In genomic region chr9:111783424-111783823, GRCh38 we compare ENCODE assay signal across 34 cellular contexts. TPM values are rescaled to one million over a fixed set of nuclear protein-coding genes. Genes with fewer than 3 reads are reported as not detected.
"Had no signal": no experiment of that assay in that cellular context is flagged by ENCODE, and none has a peak within 500 bp of the region (broad histone marks: within the 10 kb centered on the region; RNA-seq: fewer than 3 reads in every experiment).

No MANE protein-coding gene starts in this region.

- H3K27me3 ChIP-seq: neutrophil, right lobe of liver, sigmoid colon, suprapubic skin, thyroid gland, tibial nerve, upper lobe of left lung, vagina had no signal

- FAIRE-seq: small intestine, urothelium cell line had no signal

- H3K9me3 ChIP-seq: neutrophil, right lobe of liver, suprapubic skin, thyroid gland, vagina had no signal

- H3K79me2 ChIP-seq: parathyroid adenoma had no signal

- H3K27ac ChIP-seq: neutrophil, parathyroid adenoma, psoas muscle, right lobe of liver, sigmoid colon, suprapubic skin, thoracic aorta, thyroid gland, tibial nerve, upper lobe of left lung, vagina had no signal

- H3K36me3 ChIP-seq: neutrophil, right lobe of liver, sigmoid colon, suprapubic skin, thoracic aorta, thyroid gland, upper lobe of left lung, vagina had no signal

- H3K4me1 ChIP-seq: parathyroid adenoma, psoas muscle, right lobe of liver, sigmoid colon, suprapubic skin, thyroid gland, tibial nerve, upper lobe of left lung, vagina had no signal

- ATAC-seq: naive thymus-derived CD8-positive, alpha-beta T cell; natural killer cell treated with Interleukin-12 subunit alpha and Interleukin-12 subunit beta and Interleukin-15 and Interleukin-18, amount 100 ng/mL, for 72 hours; psoas muscle; right cardiac atrium; right lobe of liver; stimulated activated memory B cell treated with anti-CD40 and anti-IgM and Interleukin-4, amounts not matched to agents 10 μg/mL and 1 μg/mL and 100 μg/mL, for 72 hours; stimulated activated naive CD8-positive, alpha-beta T cell treated with anti-CD3 and anti-CD28 coated beads, Interleukin-15, amount 100 ng/mL, for 72 hours; stimulated activated naive CD8-positive, alpha-beta T cell treated with anti-CD3 and anti-CD28 coated beads, Interleukin-15, Interleukin-2, amounts not matched to agents 100 U/mL and 50 U/mL, for 24 hours had no signal

- H3K4me3 ChIP-seq: psoas muscle, right lobe of liver, sigmoid colon, suprapubic skin, thoracic aorta, thyroid gland, tibial nerve, upper lobe of left lung, vagina had no signal

- H2AFZ ChIP-seq: parathyroid adenoma had no signal

- DNase-seq: naive thymus-derived CD8-positive, alpha-beta T cell; nephron progenitor cell; nucleus accumbens; posterior cingulate gyrus; psoas muscle; right cardiac atrium; right lobe of liver; sigmoid colon; small intestine; stimulated activated CD4-positive, alpha-beta T cell treated with anti-CD3 and anti-CD28 coated beads, Interleukin-15, amount 100 ng/mL, for 24 hours; stimulated activated CD4-positive, alpha-beta T cell treated with anti-CD3 and anti-CD28 coated beads, Interleukin-4, amount 100 ng/mL, for 1 hour; stimulated activated CD4-positive, alpha-beta T cell treated with anti-CD3 and anti-CD28 coated beads, Interleukin-4, amount 100 ng/mL, for 4 hours; stimulated activated CD8-positive, alpha-beta memory T cell treated with anti-CD3 and anti-CD28 coated beads, Interleukin-4, amount 100 ng/mL, for 48 hours; stimulated activated naive CD4-positive, alpha-beta T cell; stimulated activated naive CD8-positive, alpha-beta T cell treated with anti-CD3 and anti-CD28 coated beads, Interleukin-15, amount 100 ng/mL, for 72 hours; stimulated activated naive CD8-positive, alpha-beta T cell treated with anti-CD3 and anti-CD28 coated beads, Interleukin-15, Interleukin-2, amounts not matched to agents 100 U/mL and 50 U/mL, for 24 hours; substantia nigra; thyroid gland; trophoblast cell; upper lobe of left lung had no signal

- H3K9ac ChIP-seq: parathyroid adenoma had no signal

RNA-seq across cellular contexts. Expression of gene SHOC1, which starts 11.3 kb away (rescaled TPM):
- total RNA-seq: naive thymus-derived CD8-positive, alpha-beta T cell; natural killer cell treated with Interleukin-12 subunit alpha and Interleukin-12 subunit beta and Interleukin-15 and Interleukin-18, amount 100 ng/mL, for 72 hours; neural crest cell; omental fat pad; osteocyte; progenitor cell of endocrine pancreas; right cardiac atrium; right lobe of liver; sigmoid colon; skeletal muscle tissue; thoracic aorta; tibial nerve had no signal
- polyA plus RNA-seq: naive thymus-derived CD8-positive, alpha-beta T cell; right cardiac atrium had no signal
